In genomic region chr11:102413497-102413896, GRCh38 we compare ENCODE assay signal across 27 cellular contexts. TPM values are rescaled to one million over a fixed set of nuclear protein-coding genes. Genes with fewer than 3 reads are reported as not detected.
DNase-seq lines count a peak whose midpoint lies in the region; ATAC-seq lines count a peak whose summit lies in the region.
"Had no signal": no experiment of that assay in that cellular context is flagged by ENCODE, and none has a peak within 500 bp of the region (broad histone marks: within the 10 kb centered on the region; RNA-seq: fewer than 3 reads in every experiment).

No MANE protein-coding gene starts in this region.

- peaks cover 5% of the 10 kb centered on the region for H3K36me3 ChIP-seq in CD4-positive, CD25-positive, alpha-beta regulatory T cell (ENCODE audit: control insufficient read depth, insufficient read depth, low read length)
- peaks cover 9% of the 10 kb centered on the region for H3K36me3 ChIP-seq in Karpas-422 (ENCODE audit: insufficient read depth, low read length)
- H3K36me3 ChIP-seq: colonic mucosa, right atrium auricular region, thoracic aorta had no signal

- ATAC-seq in activated CD4-positive, alpha-beta T cell treated with anti-CD3 and anti-CD28 coated beads for 36 hours = peak; percentile 6
- peak in 1 of 2 donors; percentile 4 for ATAC-seq in CD4-positive, CD25-positive, alpha-beta regulatory T cell (ENCODE audit: low read depth in 2 of 2)
- ATAC-seq in activated naive CD8-positive, alpha-beta T cell treated with anti-CD3 and anti-CD28 coated beads, Interleukin-2, amount 50 U/mL, for 24 hours = no peak
- ATAC-seq: GM23338 had no signal

- no peaks in the 10 kb centered on the region for H3K27me3 Mint-ChIP-seq in activated CD4-positive, alpha-beta T cell treated with anti-CD3 and anti-CD28 coated beads for 36 hours
- H3K27me3 Mint-ChIP-seq in activated CD4-positive, alpha-beta T cell treated with anti-CD3 and anti-CD28 coated beads, Interleukin-2, amount 10 ng/mL, durations not matched to agents 24 days and 14 days = no peaks in the 10 kb centered on the region
- no peaks in the 10 kb centered on the region for H3K27me3 Mint-ChIP-seq in CD4-positive, CD25-positive, alpha-beta regulatory T cell
- H3K27me3 Mint-ChIP-seq in activated naive CD8-positive, alpha-beta T cell treated with anti-CD3 and anti-CD28 coated beads, Interleukin-2, amount 50 U/mL, for 24 hours = no peaks in the 10 kb centered on the region

- CTCF ChIA-PET in activated CD4-positive, alpha-beta T cell treated with anti-CD3 and anti-CD28 coated beads for 36 hours (lab: Charles Lee) = interaction anchor here (0.6 to 3.1 kb wide), 7 partner anchors 23 to 184 kb away, joined by 3 to 14 read pairs (median 3); no protein-coding TSS in a partner anchor

- no peaks in the 10 kb centered on the region for H3K9me3 ChIP-seq in CD4-positive, CD25-positive, alpha-beta regulatory T cell (ENCODE audit: control insufficient read depth in 2 of 2, low read length in 2 of 2)
- H3K9me3 ChIP-seq in Karpas-422 (ENCODE audit: low read length) = no peaks in the 10 kb centered on the region
- H3K9me3 ChIP-seq: colonic mucosa, thoracic aorta had no signal

- no peak overlapping the region for H3K9ac ChIP-seq in Karpas-422 (ENCODE audit: low read length)
- H3K9ac ChIP-seq: neural progenitor cell had no signal

- no peaks in the 10 kb centered on the region for H3K9me2 ChIP-seq in Karpas-422 (replicated peaks; ENCODE audit: insufficient read depth, low read length)

- H4K20me1 ChIP-seq in Karpas-422 (ENCODE audit: insufficient read depth, low read depth, low read length) = peaks cover 37% of the 10 kb centered on the region

- peak overlapping the region; percentile 65 for H3K27ac ChIP-seq in CD4-positive, CD25-positive, alpha-beta regulatory T cell (ENCODE audit: insufficient read depth, low read length, poor library complexity, severe bottlenecking)
- peak overlapping the region; percentile 17 for H3K27ac ChIP-seq in Karpas-422 (ENCODE audit: low read length)
- H3K27ac ChIP-seq: C4-2B, colonic mucosa, epithelial cell of prostate, neural progenitor cell, right atrium auricular region, thoracic aorta had no signal

- H3K4me2 ChIP-seq in Karpas-422 (ENCODE audit: low read depth, low read length, poor library complexity, severe bottlenecking) = peak overlapping the region; percentile 30
- H3K4me2 ChIP-seq: GM23338, neural progenitor cell, smooth muscle cell had no signal

- no peak overlapping the region for H2AFZ ChIP-seq in Karpas-422 (ENCODE audit: low read length)
- H2AFZ ChIP-seq: GM23338, neural progenitor cell had no signal

- peaks cover 13% of the 10 kb centered on the region for H3K9me3 Mint-ChIP-seq in activated CD4-positive, alpha-beta T cell treated with anti-CD3 and anti-CD28 coated beads for 36 hours (ENCODE audit: low read depth)
- peaks cover 22% of the 10 kb centered on the region for H3K9me3 Mint-ChIP-seq in activated CD4-positive, alpha-beta T cell treated with anti-CD3 and anti-CD28 coated beads, Interleukin-2, amount 10 ng/mL, durations not matched to agents 24 days and 14 days
- peaks cover 0 to 3% (median 0%) of the 10 kb centered on the region in 7 donors for H3K9me3 Mint-ChIP-seq in CD4-positive, CD25-positive, alpha-beta regulatory T cell
- H3K9me3 Mint-ChIP-seq in activated naive CD8-positive, alpha-beta T cell treated with anti-CD3 and anti-CD28 coated beads, Interleukin-2, amount 50 U/mL, for 24 hours = peaks cover 9% of the 10 kb centered on the region

- H3K4me3 Mint-ChIP-seq in activated CD4-positive, alpha-beta T cell treated with anti-CD3 and anti-CD28 coated beads for 36 hours = no peak overlapping the region
- no peak overlapping the region for H3K4me3 Mint-ChIP-seq in activated CD4-positive, alpha-beta T cell treated with anti-CD3 and anti-CD28 coated beads, Interleukin-2, amount 10 ng/mL, durations not matched to agents 24 days and 14 days
- peak overlapping the region; percentile 52 to 86 (median 84) for H3K4me3 Mint-ChIP-seq in CD4-positive, CD25-positive, alpha-beta regulatory T cell
- no peak overlapping the region for H3K4me3 Mint-ChIP-seq in activated naive CD8-positive, alpha-beta T cell treated with anti-CD3 and anti-CD28 coated beads, Interleukin-2, amount 50 U/mL, for 24 hours
- H3K4me3 Mint-ChIP-seq: GM23338, HFFc6, neural progenitor cell had no signal

- peaks cover 100% of the 10 kb centered on the region for H3K79me2 ChIP-seq in Karpas-422 (ENCODE audit: low read length)

- POLR2A ChIA-PET in activated CD4-positive, alpha-beta T cell treated with anti-CD3 and anti-CD28 coated beads for 36 hours (lab: Charles Lee) = no interaction called here

- DNase-seq in activated CD4-positive, alpha-beta T cell treated with anti-CD3 and anti-CD28 coated beads for 36 hours = no peak
- DNase-seq in activated CD4-positive, alpha-beta T cell treated with anti-CD3 and anti-CD28 coated beads, Interleukin-2, amount 10 ng/mL, durations not matched to agents 24 days and 14 days = no peak
- DNase-seq in CD4-positive, CD25-positive, alpha-beta regulatory T cell = peak in 2 of 3 donors; percentile 43 to 65
- peak; percentile 45 for DNase-seq in Karpas-422
- DNase-seq in activated naive CD8-positive, alpha-beta T cell treated with anti-CD3 and anti-CD28 coated beads, Interleukin-2, amount 50 U/mL, for 24 hours = no peak
- DNase-seq in islet precursor cell = no peak
- DNase-seq in RPMI8226 = no peak
- DNase-seq in AG08396 (ENCODE audit: low spot score) = no peak
- DNase-seq: 8988T; activated CD4-positive, alpha-beta T cell treated with anti-CD3 and anti-CD28 coated beads, Interleukin-2, amount 50 U/mL, for 4 hours; activated CD4-positive, CD25-positive, alpha-beta regulatory T cell; activated CD8-positive, alpha-beta memory T cell treated with anti-CD3 and anti-CD28 coated beads, Interleukin-2, amount 50 U/mL, for 48 hours; activated gamma-delta T cell; aorta; colonic mucosa; effector CD4-positive, alpha-beta T cell; HFFc6; hippocampal formation; NCI-H1092; NCI-H1694 had no signal

- H3K4me3 ChIP-seq in CD4-positive, CD25-positive, alpha-beta regulatory T cell (ENCODE audit: low read depth, low read length) = peak overlapping the region; percentile 83
- H3K4me3 ChIP-seq in Karpas-422 (ENCODE audit: low read length) = no peak overlapping the region
- H3K4me3 ChIP-seq: colonic mucosa, GM23338, neural progenitor cell, right atrium auricular region, smooth muscle cell, thoracic aorta had no signal

- peaks cover 90% of the 10 kb centered on the region for H3K4me1 Mint-ChIP-seq in activated CD4-positive, alpha-beta T cell treated with anti-CD3 and anti-CD28 coated beads for 36 hours
- peaks cover 67% of the 10 kb centered on the region for H3K4me1 Mint-ChIP-seq in activated CD4-positive, alpha-beta T cell treated with anti-CD3 and anti-CD28 coated beads, Interleukin-2, amount 10 ng/mL, durations not matched to agents 24 days and 14 days
- H3K4me1 Mint-ChIP-seq in CD4-positive, CD25-positive, alpha-beta regulatory T cell = peaks cover 45 to 96% (median 74%) of the 10 kb centered on the region in 4 donors
- H3K4me1 Mint-ChIP-seq in activated naive CD8-positive, alpha-beta T cell treated with anti-CD3 and anti-CD28 coated beads, Interleukin-2, amount 50 U/mL, for 24 hours = peaks cover 90% of the 10 kb centered on the region
- H3K4me1 Mint-ChIP-seq: GM23338, neural progenitor cell had no signal

- H3K4me1 ChIP-seq in CD4-positive, CD25-positive, alpha-beta regulatory T cell (ENCODE audit: control insufficient read depth, insufficient read depth, low read length, poor library complexity, severe bottlenecking) = peaks cover 81% of the 10 kb centered on the region
- H3K4me1 ChIP-seq in Karpas-422 (ENCODE audit: low read length) = peaks cover 56% of the 10 kb centered on the region
- H3K4me1 ChIP-seq: colonic mucosa, neural progenitor cell had no signal

- peak overlapping the region; percentile 52 for H3K27ac Mint-ChIP-seq in activated CD4-positive, alpha-beta T cell treated with anti-CD3 and anti-CD28 coated beads for 36 hours
- no peak overlapping the region for H3K27ac Mint-ChIP-seq in activated CD4-positive, alpha-beta T cell treated with anti-CD3 and anti-CD28 coated beads, Interleukin-2, amount 10 ng/mL, durations not matched to agents 24 days and 14 days
- peak overlapping the region; percentile 85 to 100 (median 90) for H3K27ac Mint-ChIP-seq in CD4-positive, CD25-positive, alpha-beta regulatory T cell
- peak overlapping the region; percentile 7 for H3K27ac Mint-ChIP-seq in activated naive CD8-positive, alpha-beta T cell treated with anti-CD3 and anti-CD28 coated beads, Interleukin-2, amount 50 U/mL, for 24 hours
- H3K27ac Mint-ChIP-seq: GM23338, HFFc6, neural progenitor cell had no signal

- H3K27me3 ChIP-seq in CD4-positive, CD25-positive, alpha-beta regulatory T cell (ENCODE audit: control insufficient read depth, insufficient read depth, low read length) = no peaks in the 10 kb centered on the region
- no peaks in the 10 kb centered on the region for H3K27me3 ChIP-seq in Karpas-422 (ENCODE audit: low read length)
- H3K27me3 ChIP-seq: colonic mucosa, neural progenitor cell, right atrium auricular region had no signal

- peaks cover 62% of the 10 kb centered on the region for H3K36me3 Mint-ChIP-seq in activated CD4-positive, alpha-beta T cell treated with anti-CD3 and anti-CD28 coated beads for 36 hours (ENCODE audit: low read depth)
- peaks cover 61% of the 10 kb centered on the region for H3K36me3 Mint-ChIP-seq in activated CD4-positive, alpha-beta T cell treated with anti-CD3 and anti-CD28 coated beads, Interleukin-2, amount 10 ng/mL, durations not matched to agents 24 days and 14 days (ENCODE audit: low read depth)
- H3K36me3 Mint-ChIP-seq in CD4-positive, CD25-positive, alpha-beta regulatory T cell = peaks cover 21% of the 10 kb centered on the region
- peaks cover 37% of the 10 kb centered on the region for H3K36me3 Mint-ChIP-seq in activated naive CD8-positive, alpha-beta T cell treated with anti-CD3 and anti-CD28 coated beads, Interleukin-2, amount 50 U/mL, for 24 hours (ENCODE audit: low read depth)

- intact Hi-C loops in activated CD4-positive, alpha-beta T cell treated with anti-CD3 and anti-CD28 coated beads for 36 hours (cut with DNase I, micrococcal nuclease) = no loop called here
- intact Hi-C loops in activated CD4-positive, alpha-beta T cell treated with anti-CD3 and anti-CD28 coated beads, Interleukin-2, amount 10 ng/mL, durations not matched to agents 24 days and 14 days (cut with micrococcal nuclease) = no loop called here

RNA-seq across cellular contexts. Expression of gene TMEM123, which starts 39.1 kb away (rescaled TPM):
- total RNA-seq in activated CD4-positive, alpha-beta T cell treated with anti-CD3 and anti-CD28 coated beads for 36 hours = 100 to 1,000 TPM; 179 to 392 TPM
- total RNA-seq in activated CD4-positive, alpha-beta T cell treated with anti-CD3 and anti-CD28 coated beads, Interleukin-2, amount 10 ng/mL, durations not matched to agents 24 days and 14 days = 243 and 250 TPM in 2 replicates
- 330 TPM for total RNA-seq in CD4-positive, CD25-positive, alpha-beta regulatory T cell
- polyA plus RNA-seq in CD4-positive, CD25-positive, alpha-beta regulatory T cell = 100 to 1,000 TPM; 583 to 771 (median 683) TPM
- 273 and 796 TPM in 2 replicates for total RNA-seq in Karpas-422 (2014; rRNA removed; shearing (Covaris generic); ENCODE audit: low replicate concordance)

Comparison
In these comparisons a context has a peak if more than half of its experiments do, and no peak if none do; other contexts are left out.
1. DNase-seq: peak in CD4-positive, CD25-positive, alpha-beta regulatory T cell (2 of 3) and Karpas-422 (single experiment); none in activated CD4-positive, alpha-beta T cell treated with anti-CD3 and anti-CD28 coated beads for 36 hours (single experiment), activated CD4-positive, alpha-beta T cell treated with anti-CD3 and anti-CD28 coated beads, Interleukin-2, amount 10 ng/mL, durations not matched to agents 24 days and 14 days (single experiment), activated naive CD8-positive, alpha-beta T cell treated with anti-CD3 and anti-CD28 coated beads, Interleukin-2, amount 50 U/mL, for 24 hours (single experiment), islet precursor cell (single experiment), RPMI8226 (single experiment) and AG08396 (single experiment).
2. H3K4me3 Mint-ChIP-seq: peak in CD4-positive, CD25-positive, alpha-beta regulatory T cell (4 of 4); none in activated CD4-positive, alpha-beta T cell treated with anti-CD3 and anti-CD28 coated beads for 36 hours (single experiment), activated CD4-positive, alpha-beta T cell treated with anti-CD3 and anti-CD28 coated beads, Interleukin-2, amount 10 ng/mL, durations not matched to agents 24 days and 14 days (single experiment) and activated naive CD8-positive, alpha-beta T cell treated with anti-CD3 and anti-CD28 coated beads, Interleukin-2, amount 50 U/mL, for 24 hours (single experiment).